29 cellular contexts compared by ENCODE assay signal in the genomic region with DNA sequence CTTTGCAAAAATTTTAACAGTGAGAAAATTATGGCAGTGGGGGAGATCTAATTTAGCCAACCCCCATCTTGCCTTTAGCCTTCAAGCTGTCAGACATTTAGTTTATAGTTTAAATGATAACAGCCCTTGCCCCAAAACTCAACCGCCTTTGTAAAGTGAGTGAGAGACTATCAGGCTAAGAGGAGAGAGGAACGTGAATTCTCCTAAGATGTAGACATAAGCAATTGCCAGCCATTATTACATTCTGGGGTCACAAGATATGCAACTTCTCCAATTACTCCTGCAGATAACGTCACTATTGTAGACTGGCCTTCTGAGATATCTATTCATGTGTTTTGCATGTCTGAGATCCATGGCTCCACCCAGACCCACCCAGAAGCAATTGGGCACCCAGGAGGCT.
"Had no signal": no experiment of that assay in that cellular context is flagged by ENCODE, and none has a peak within 500 bp of the region (broad histone marks: within the 10 kb centered on the region; RNA-seq: fewer than 3 reads in every experiment).

No MANE protein-coding gene starts in this region.

- H3K27ac Mint-ChIP-seq: activated CD4-positive, alpha-beta T cell treated with anti-CD3 and anti-CD28 coated beads, Interleukin-2, amount 10 ng/mL, durations not matched to agents 7 days and 5 days; activated CD8-positive, alpha-beta T cell treated with anti-CD3 and anti-CD28 coated beads, Interleukin-2, amount 10 ng/mL, durations not matched to agents 7 days and 5 days; activated naive CD4-positive, alpha-beta T cell treated with anti-CD3 and anti-CD28 coated beads, Interleukin-2, amount 50 U/mL, for 24 hours; activated naive CD8-positive, alpha-beta T cell treated with anti-CD3 and anti-CD28 coated beads, Interleukin-2, amount 10 ng/mL, durations not matched to agents 7 days and 5 days; activated T-cell treated with anti-CD3 and anti-CD28 coated beads, Interleukin-2, amount 50 U/mL, for 24 hours; activated T-helper 2 cell treated with anti-CD3 and anti-CD28 coated beads, Interferon-gamma antibody, Interleukin-2, Interleukin-4, amounts not matched to agents 10 μg/mL and 5 μg/mL and 100 μg/mL, durations not matched to agents 14 hours and 24 hours and 36 hours had no signal

- H3K4me1 Mint-ChIP-seq: activated CD4-positive, alpha-beta T cell treated with anti-CD3 and anti-CD28 coated beads, Interleukin-2, amount 10 ng/mL, durations not matched to agents 7 days and 5 days; activated naive CD8-positive, alpha-beta T cell treated with anti-CD3 and anti-CD28 coated beads, Interleukin-2, amount 10 ng/mL, durations not matched to agents 7 days and 5 days had no signal

- H3K4me3 Mint-ChIP-seq: activated CD4-positive, alpha-beta T cell treated with anti-CD3 and anti-CD28 coated beads, Interleukin-2, amount 10 ng/mL, durations not matched to agents 7 days and 5 days; activated CD8-positive, alpha-beta T cell treated with anti-CD3 and anti-CD28 coated beads, Interleukin-2, amount 10 ng/mL, durations not matched to agents 7 days and 5 days; activated naive CD4-positive, alpha-beta T cell treated with anti-CD3 and anti-CD28 coated beads, Interleukin-2, amount 50 U/mL, for 24 hours; activated naive CD8-positive, alpha-beta T cell treated with anti-CD3 and anti-CD28 coated beads, Interleukin-2, amount 10 ng/mL, durations not matched to agents 7 days and 5 days; activated T-cell treated with anti-CD3 and anti-CD28 coated beads, Interleukin-2, amount 50 U/mL, for 24 hours; central memory CD8-positive, alpha-beta T cell had no signal

- H3K4me2 ChIP-seq: KMS-11, PC-9 had no signal

- FAIRE-seq: RCC 7860 had no signal

- H3K36me3 ChIP-seq: cardiac muscle cell, colonic mucosa had no signal

- H3K9me3 Mint-ChIP-seq: activated naive CD4-positive, alpha-beta T cell treated with anti-CD3 and anti-CD28 coated beads, Interleukin-2, amount 50 U/mL, for 24 hours had no signal

- H3K4me1 ChIP-seq: ascending aorta, colonic mucosa had no signal

- H3K4me3 ChIP-seq: ascending aorta, cardiac muscle cell, colonic mucosa, PC-9 had no signal

- ATAC-seq: activated CD8-positive, alpha-beta T cell treated with anti-CD3 and anti-CD28 coated beads, Interleukin-2, amount 10 ng/mL, durations not matched to agents 7 days and 5 days had no signal

- H3K27me3 Mint-ChIP-seq: activated CD4-positive, alpha-beta T cell treated with anti-CD3 and anti-CD28 coated beads, Interleukin-2, amount 10 ng/mL, durations not matched to agents 7 days and 5 days; activated naive CD4-positive, alpha-beta T cell treated with anti-CD3 and anti-CD28 coated beads, Interleukin-2, amount 50 U/mL, for 24 hours; activated naive CD8-positive, alpha-beta T cell treated with anti-CD3 and anti-CD28 coated beads, Interleukin-2, amount 10 ng/mL, durations not matched to agents 7 days and 5 days; activated T-cell treated with anti-CD3 and anti-CD28 coated beads, Interleukin-2, amount 50 U/mL, for 24 hours; central memory CD8-positive, alpha-beta T cell had no signal

- H3K9ac ChIP-seq: KMS-11 had no signal

- H3K27ac ChIP-seq: ascending aorta, cardiac muscle cell, colonic mucosa, KMS-11, PC-9, RWPE1 had no signal

- H3K27me3 ChIP-seq: ascending aorta, cardiac muscle cell, colonic mucosa had no signal

- DNase-seq: activated CD4-positive, alpha-beta T cell treated with anti-CD3 and anti-CD28 coated beads, Interleukin-2, amount 10 ng/mL, durations not matched to agents 7 days and 5 days; activated CD4-positive, alpha-beta T cell treated with anti-CD3 and anti-CD28 coated beads, Interleukin-2, amount 50 U/mL, for 48 hours; activated CD8-positive, alpha-beta T cell treated with anti-CD3 and anti-CD28 coated beads, Interleukin-2, amount 10 ng/mL, durations not matched to agents 7 days and 5 days; activated gamma-delta T cell; activated naive CD4-positive, alpha-beta T cell treated with Interleukin-2 at 50 U/mL for 16 hours; activated naive CD8-positive, alpha-beta T cell treated with anti-CD3 and anti-CD28 coated beads, Interleukin-2, amount 10 ng/mL, durations not matched to agents 7 days and 5 days; activated T-cell treated with anti-CD3 and anti-CD28 coated beads, Interleukin-2, amount 50 U/mL, for 24 hours; amygdala; colonic mucosa; MM.1S; NCI-H1105; NCI-H1417 treated with DMSO at 0.1 percent for 48 hours; NCI-H1694; NCI-H1930; NCI-H2081 treated with DMSO at 0.1 percent for 48 hours; NCI-H345; NCI-H524 treated with DMSO at 0.1 percent for 48 hours; NCI-H748 treated with DMSO at 0.1 percent for 48 hours; NK-92 treated with Interleukin-12 subunit alpha and Interleukin-12 subunit beta, amount 100 ng/mL, for 24 hours; PC-9; Right ventricle myocardium superior had no signal

- H3K9me3 ChIP-seq: colonic mucosa had no signal

- H2AFZ ChIP-seq: PC-9 had no signal
